In genomic region chr1:40664791-40665190, GRCh38 we compare ENCODE assay signal across 9 cellular contexts. TPM values are rescaled to one million over a fixed set of nuclear protein-coding genes. Genes with fewer than 3 reads are reported as not detected.
A peak's percentile ranks its signal among the peaks of the same experiment; 100 is the strongest.
DNase-seq lines count a peak whose midpoint lies in the region; ATAC-seq, FAIRE-seq and TF ChIP-seq lines count a peak whose summit lies in the region.
"Had no signal": no experiment of that assay in that cellular context is flagged by ENCODE, and none has a peak within 500 bp of the region (broad histone marks: within the 10 kb centered on the region; RNA-seq: fewer than 3 reads in every experiment).

No MANE protein-coding gene starts in this region.

- H3K36me3 ChIP-seq in CD4-positive, CD25-positive, alpha-beta regulatory T cell (ENCODE audit: control insufficient read depth, insufficient read depth, low read length), result no peaks in the 10 kb centered on the region
- no peaks in the 10 kb centered on the region for H3K36me3 ChIP-seq in HUES6 (ENCODE audit: control insufficient read depth, insufficient read depth, low read length)
- H3K36me3 ChIP-seq: MG63 had no signal

- no peak overlapping the region for H3K27ac Mint-ChIP-seq in CD4-positive, CD25-positive, alpha-beta regulatory T cell
- no peak overlapping the region for H3K27ac Mint-ChIP-seq in central memory CD8-positive, alpha-beta T cell (ENCODE audit: low read depth)
- no peak overlapping the region for H3K27ac Mint-ChIP-seq in neural crest cell (ENCODE audit: unreplicated experiment)

- FAIRE-seq in H54 (lab: Jason Lieb, UNC), result no peak

- H3K4me3 Mint-ChIP-seq in CD4-positive, CD25-positive, alpha-beta regulatory T cell, result peak overlapping the region; percentile 66 to 88 (median 82)
- peak overlapping the region; percentile 71 for H3K4me3 Mint-ChIP-seq in central memory CD8-positive, alpha-beta T cell
- H3K4me3 Mint-ChIP-seq in neural crest cell, result peak overlapping the region; percentile 87

- TF ChIP-seq CTCF in neural crest cell (conservative IDR thresholded peaks at IDR 0.05), result no peak

- H3K4me1 Mint-ChIP-seq in CD4-positive, CD25-positive, alpha-beta regulatory T cell, result peaks cover 5 to 39% (median 20%) of the 10 kb centered on the region in 4 donors
- H3K4me1 Mint-ChIP-seq in central memory CD8-positive, alpha-beta T cell, result peaks cover 24% of the 10 kb centered on the region
- peaks cover 40% of the 10 kb centered on the region for H3K4me1 Mint-ChIP-seq in neural crest cell

- H3K27ac ChIP-seq in CD4-positive, CD25-positive, alpha-beta regulatory T cell (ENCODE audit: insufficient read depth, low read length, poor library complexity, severe bottlenecking), result no peak overlapping the region
- H3K27ac ChIP-seq in HUES6 (ENCODE audit: low read depth, low read length), result no peak overlapping the region

- H3K27me3 ChIP-seq in CD4-positive, CD25-positive, alpha-beta regulatory T cell (ENCODE audit: control insufficient read depth, insufficient read depth, low read length), result no peaks in the 10 kb centered on the region
- H3K27me3 ChIP-seq in HUES6 (ENCODE audit: control insufficient read depth, insufficient read depth, low read length), result no peaks in the 10 kb centered on the region
- H3K27me3 ChIP-seq: MG63 had no signal

- no peaks in the 10 kb centered on the region for H3K9me3 Mint-ChIP-seq in CD4-positive, CD25-positive, alpha-beta regulatory T cell
- no peaks in the 10 kb centered on the region for H3K9me3 Mint-ChIP-seq in central memory CD8-positive, alpha-beta T cell
- no peaks in the 10 kb centered on the region for H3K9me3 Mint-ChIP-seq in neural crest cell

- TF ChIP-seq POLR2A in H54 (IDR thresholded peaks at IDR 0.05; ENCODE audit: low read depth, low read length), result no peak

- H3K9ac ChIP-seq in HUES6 (ENCODE audit: low read length), result no peak overlapping the region

- no peak overlapping the region for H3K4me3 ChIP-seq in CD4-positive, CD25-positive, alpha-beta regulatory T cell (ENCODE audit: low read depth, low read length)
- peak overlapping the region; percentile 97 for H3K4me3 ChIP-seq in HUES6 (ENCODE audit: low read depth, low read length)

- no peaks in the 10 kb centered on the region for H3K36me3 Mint-ChIP-seq in CD4-positive, CD25-positive, alpha-beta regulatory T cell
- H3K36me3 Mint-ChIP-seq in central memory CD8-positive, alpha-beta T cell (ENCODE audit: insufficient read depth), result peaks cover 1% of the 10 kb centered on the region
- no peaks in the 10 kb centered on the region for H3K36me3 Mint-ChIP-seq in neural crest cell (ENCODE audit: low read depth)

- DNase-seq in CD4-positive, CD25-positive, alpha-beta regulatory T cell, result no peak
- DNase-seq in central memory CD8-positive, alpha-beta T cell (ENCODE audit: low spot score in 2 of 2), result no peak
- DNase-seq in neural crest cell (ENCODE audit: low read depth, low spot score), result no peak
- DNase-seq in GM19240 (ENCODE audit: insufficient read length, low spot score), result no peak
- no peak for DNase-seq in posterior vena cava (ENCODE audit: low spot score)
- no peak for DNase-seq in H54 (ENCODE audit: insufficient read length, low spot score)
- no peak for DNase-seq in DMS153 (lab: John Stamatoyannopoulos, UW)

- peaks cover 19% of the 10 kb centered on the region for H3K4me1 ChIP-seq in CD4-positive, CD25-positive, alpha-beta regulatory T cell (ENCODE audit: control insufficient read depth, insufficient read depth, low read length, poor library complexity, severe bottlenecking)
- H3K4me1 ChIP-seq in HUES6 (ENCODE audit: control insufficient read depth, insufficient read depth, low read length), result peaks cover 42% of the 10 kb centered on the region

- intact Hi-C loops in posterior vena cava (cut with DNase I), result no loop called here

- ATAC-seq in CD4-positive, CD25-positive, alpha-beta regulatory T cell (ENCODE audit: low read depth in 2 of 2), result no peak
- ATAC-seq in central memory CD8-positive, alpha-beta T cell (replicated peaks; ENCODE audit: extremely low read depth, poor library complexity, severe bottlenecking), result no peak

- H3K27me3 Mint-ChIP-seq in CD4-positive, CD25-positive, alpha-beta regulatory T cell, result peaks cover 7% of the 10 kb centered on the region
- no peaks in the 10 kb centered on the region for H3K27me3 Mint-ChIP-seq in central memory CD8-positive, alpha-beta T cell
- peaks cover 1% of the 10 kb centered on the region for H3K27me3 Mint-ChIP-seq in neural crest cell (ENCODE audit: low read depth)

- H3K9me3 ChIP-seq in CD4-positive, CD25-positive, alpha-beta regulatory T cell (ENCODE audit: control insufficient read depth in 2 of 2, low read length in 2 of 2), result no peaks in the 10 kb centered on the region
- no peaks in the 10 kb centered on the region for H3K9me3 ChIP-seq in HUES6 (ENCODE audit: control insufficient read depth, insufficient read depth, low read depth, low read length)
- H3K9me3 ChIP-seq: MG63 had no signal

RNA-seq across cellular contexts. Expression of gene RIMS3, which starts 0.7 kb away (rescaled TPM):
- 3.8 TPM for total RNA-seq in CD4-positive, CD25-positive, alpha-beta regulatory T cell
- polyA plus RNA-seq in CD4-positive, CD25-positive, alpha-beta regulatory T cell, result 1 to 10 TPM; 1.0 to 3.3 (median 1.6) TPM
- 22.4 and 22.9 TPM in 2 replicates for total RNA-seq in neural crest cell
- total RNA-seq in posterior vena cava, result 10 to 100 TPM in 1 of 2 donors, 1 to 10 TPM in 1; 8.2 to 11.2 TPM

RNA-seq across cellular contexts. Expression of gene NFYC, which starts 26.7 kb away (rescaled TPM):
- 61.1 TPM for total RNA-seq in CD4-positive, CD25-positive, alpha-beta regulatory T cell
- 10 to 100 TPM; 51.2 to 59.0 (median 56.1) TPM for polyA plus RNA-seq in CD4-positive, CD25-positive, alpha-beta regulatory T cell
- total RNA-seq in neural crest cell, result 67.2 and 73.1 TPM in 2 replicates
- total RNA-seq in posterior vena cava, result 10 to 100 TPM; 33.5 to 44.8 TPM
